Comparison of ENCODE assay signal across 27 cellular contexts in the genomic region with DNA sequence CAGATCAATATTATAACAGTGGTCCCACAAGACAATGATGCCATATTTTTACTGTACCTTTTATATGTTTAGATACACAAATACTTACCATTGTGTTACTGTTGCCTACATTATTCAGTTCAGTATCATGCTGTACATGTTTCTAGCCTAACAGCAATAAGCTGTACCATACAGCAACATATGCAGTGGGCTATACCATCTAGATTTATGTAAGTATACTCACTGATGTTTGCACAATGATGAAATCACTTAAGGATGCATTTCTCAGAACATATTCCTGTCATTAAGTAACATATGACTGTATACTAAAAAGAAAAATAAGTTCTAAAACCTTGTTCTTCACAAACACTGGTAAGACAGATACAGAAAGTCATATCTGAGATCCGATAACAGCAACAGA.
DNase-seq lines count a peak whose midpoint lies in the region; ATAC-seq and TF ChIP-seq lines count a peak whose summit lies in the region.
"Had no signal": no experiment of that assay in that cellular context is flagged by ENCODE, and none has a peak within 500 bp of the region (broad histone marks: within the 10 kb centered on the region; RNA-seq: fewer than 3 reads in every experiment).

No MANE protein-coding gene starts in this region.

- intact Hi-C loops in upper lobe of right lung (cut with DNase I) = no loop called here

- peak overlapping the region; percentile 51 for H3K27ac Mint-ChIP-seq in HFFc6
- H3K27ac Mint-ChIP-seq: activated CD4-positive, alpha-beta memory T cell treated with anti-CD3 and anti-CD28 coated beads, Interleukin-2, amount 10 ng/mL, durations not matched to agents 7 days and 5 days; brain; CD4-positive, alpha-beta T cell; nephron progenitor cell; stimulated activated naive CD8-positive, alpha-beta T cell treated with anti-CD3 and anti-CD28 coated beads, Interleukin-15, Interleukin-2, amounts not matched to agents 100 ng/mL and 50 ng/mL, for 24 hours; T-cell had no signal

- H2AFZ ChIP-seq in hepatocyte = peak overlapping the region; percentile 1
- H2AFZ ChIP-seq: PC-9 had no signal

- TF ChIP-seq CTCF in HFFc6 (IDR thresholded peaks at IDR 0.05) (no peak), WI38 (IDR thresholded peaks at IDR 0.05; ENCODE audit: low read depth, low read length) (no peak), hepatocyte (IDR thresholded peaks at IDR 0.05; ENCODE audit: poor library complexity) (no peak), upper lobe of right lung (IDR thresholded peaks at IDR 0.05) (no peak)

- H3K36me3 Mint-ChIP-seq in HFFc6 (ENCODE audit: low read depth) = no peaks in the 10 kb centered on the region
- H3K36me3 Mint-ChIP-seq: brain, T-cell had no signal

- no peaks in the 10 kb centered on the region for H3K9me2 ChIP-seq in hepatocyte (replicated peaks; ENCODE audit: insufficient read depth)

- H3K36me3 ChIP-seq in hepatocyte (replicated peaks; ENCODE audit: insufficient read depth, low read depth) (no peaks in the 10 kb centered on the region), upper lobe of right lung (no peaks in the 10 kb centered on the region)
- H3K36me3 ChIP-seq: gastroesophageal sphincter, tibial artery had no signal

- peak overlapping the region; percentile 81 for H3K4me3 Mint-ChIP-seq in HFFc6
- H3K4me3 Mint-ChIP-seq: activated CD4-positive, alpha-beta memory T cell treated with anti-CD3 and anti-CD28 coated beads, Interleukin-2, amount 10 ng/mL, durations not matched to agents 7 days and 5 days; brain; CD4-positive, alpha-beta T cell; nephron progenitor cell; stimulated activated naive CD8-positive, alpha-beta T cell treated with anti-CD3 and anti-CD28 coated beads, Interleukin-15, Interleukin-2, amounts not matched to agents 100 ng/mL and 50 ng/mL, for 24 hours; T-cell had no signal

- DNase-seq in HFFc6 (no peak), hepatocyte (ENCODE audit: low spot score) (no peak), upper lobe of right lung (no peak)
- DNase-seq: activated CD4-positive, alpha-beta memory T cell treated with anti-CD3 and anti-CD28 coated beads, Interleukin-2, amount 10 ng/mL, durations not matched to agents 7 days and 5 days; activated effector memory CD4-positive, alpha-beta T cell treated with anti-CD3 and anti-CD28 coated beads, Interleukin-2, amount 50 U/mL, for 16 hours; CD4-positive, alpha-beta T cell; effector CD8-positive, alpha-beta T cell; GF-D8; H7; islet precursor cell; mucosa of descending colon; NCI-H1048; NCI-H187; nephron progenitor cell; PC-9; right cardiac atrium; T-cell; tibial artery had no signal

- H3K4me1 ChIP-seq in hepatocyte (ENCODE audit: insufficient read depth) = peaks cover 6% of the 10 kb centered on the region
- no peaks in the 10 kb centered on the region for H3K4me1 ChIP-seq in upper lobe of right lung
- H3K4me1 ChIP-seq: tibial artery had no signal

- H3K27ac ChIP-seq in hepatocyte = no peak overlapping the region
- H3K27ac ChIP-seq in upper lobe of right lung = no peak overlapping the region
- H3K27ac ChIP-seq: gastroesophageal sphincter, PC-9, tibial artery had no signal

- peaks cover 25% of the 10 kb centered on the region for H3K4me1 Mint-ChIP-seq in HFFc6 (ENCODE audit: low read depth)
- H3K4me1 Mint-ChIP-seq: activated CD4-positive, alpha-beta memory T cell treated with anti-CD3 and anti-CD28 coated beads, Interleukin-2, amount 10 ng/mL, durations not matched to agents 7 days and 5 days; nephron progenitor cell; T-cell had no signal

- H3K79me2 ChIP-seq in hepatocyte = no peaks in the 10 kb centered on the region

- peak overlapping the region; percentile 28 for H3K4me3 ChIP-seq in WI38 (ENCODE audit: low read depth, low read length)
- H3K4me3 ChIP-seq in hepatocyte = no peak overlapping the region
- H3K4me3 ChIP-seq in upper lobe of right lung = peak overlapping the region; percentile 9
- H3K4me3 ChIP-seq: gastroesophageal sphincter, mucosa of descending colon, PC-9, tibial artery had no signal

- H3K9me3 ChIP-seq in hepatocyte (ENCODE audit: low read depth) (no peaks in the 10 kb centered on the region), upper lobe of right lung (no peaks in the 10 kb centered on the region)
- H3K9me3 ChIP-seq: gastroesophageal sphincter, mucosa of descending colon, tibial artery had no signal

- no peaks in the 10 kb centered on the region for H3K27me3 Mint-ChIP-seq in HFFc6 (ENCODE audit: insufficient read depth)
- H3K27me3 Mint-ChIP-seq: activated CD4-positive, alpha-beta memory T cell treated with anti-CD3 and anti-CD28 coated beads, Interleukin-2, amount 10 ng/mL, durations not matched to agents 7 days and 5 days; brain; CD4-positive, alpha-beta T cell; stimulated activated naive CD8-positive, alpha-beta T cell treated with anti-CD3 and anti-CD28 coated beads, Interleukin-15, Interleukin-2, amounts not matched to agents 100 ng/mL and 50 ng/mL, for 24 hours; T-cell had no signal

- H3K9me3 Mint-ChIP-seq in HFFc6 = no peaks in the 10 kb centered on the region
- H3K9me3 Mint-ChIP-seq: activated CD4-positive, alpha-beta memory T cell treated with anti-CD3 and anti-CD28 coated beads, Interleukin-2, amount 10 ng/mL, durations not matched to agents 7 days and 5 days; brain; CD4-positive, alpha-beta T cell; nephron progenitor cell; stimulated activated naive CD8-positive, alpha-beta T cell treated with anti-CD3 and anti-CD28 coated beads, Interleukin-15, Interleukin-2, amounts not matched to agents 100 ng/mL and 50 ng/mL, for 24 hours had no signal

- H3K27me3 ChIP-seq in hepatocyte = no peaks in the 10 kb centered on the region
- no peaks in the 10 kb centered on the region for H3K27me3 ChIP-seq in upper lobe of right lung
- H3K27me3 ChIP-seq: gastroesophageal sphincter, tibial artery had no signal

- peak overlapping the region; percentile 18 for H3K4me2 ChIP-seq in hepatocyte
- H3K4me2 ChIP-seq: PC-9 had no signal

- ATAC-seq in upper lobe of right lung (no peak), GM19395 (IDR thresholded peaks at IDR 0.05; ENCODE audit: unreplicated experiment) (no peak), GM21737 (IDR thresholded peaks at IDR 0.05; ENCODE audit: unreplicated experiment) (no peak), GM21825 (IDR thresholded peaks at IDR 0.05; ENCODE audit: unreplicated experiment) (no peak)
- ATAC-seq: activated CD4-positive, CD25-positive, alpha-beta regulatory T cell treated with anti-CD3 and anti-CD28 coated beads, Interleukin-2, amount 50 U/mL, for 24 hours; gastroesophageal sphincter; HepG2; mucosa of descending colon; right cardiac atrium; T-cell had no signal

- WGBS in hepatocyte (ENCODE audit: low lambda C conversion rate, missing lambda C conversion rate) = 89% methylated on average over 1 of the region's 1 CpG

- H4K20me1 ChIP-seq in hepatocyte (ENCODE audit: insufficient read depth, poor library complexity, severe bottlenecking) = no peaks in the 10 kb centered on the region
